ENCODE assay signal across 10 cellular contexts in the genomic region with DNA sequence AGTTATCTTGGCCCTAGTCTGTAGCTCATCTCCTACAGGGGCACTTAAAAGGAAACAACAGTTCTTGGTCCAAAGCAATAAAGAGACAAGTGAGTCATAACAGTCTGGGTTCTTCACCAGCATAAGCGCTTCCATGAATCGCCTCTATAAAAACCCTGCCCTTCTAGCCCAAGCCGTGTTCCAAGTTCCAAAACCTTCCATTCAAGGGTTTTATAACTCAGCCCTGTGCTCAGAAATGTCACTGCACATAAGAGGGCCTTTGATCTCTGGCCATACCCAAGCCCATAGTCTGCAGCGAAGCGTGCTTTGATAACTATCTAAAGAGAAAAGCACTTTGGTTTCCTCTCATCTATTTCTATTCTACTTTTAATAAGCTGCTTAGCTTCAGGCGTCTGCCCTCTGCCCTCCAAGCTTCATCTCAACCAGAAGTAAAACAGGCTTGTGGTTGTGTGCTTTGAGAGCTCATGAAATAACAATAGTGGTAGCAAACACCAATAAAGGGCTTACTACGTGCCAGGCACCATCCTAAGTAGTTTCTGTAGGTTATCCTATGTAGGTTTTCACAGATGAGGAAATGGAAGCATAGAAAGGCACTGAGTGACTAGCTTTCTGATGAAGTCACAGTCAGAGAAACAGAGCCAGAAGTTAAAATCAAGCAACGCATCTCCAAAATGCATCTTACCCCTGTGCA.
DNase-seq lines count a peak whose midpoint lies in the region; ATAC-seq and TF ChIP-seq lines count a peak whose summit lies in the region.
"Had no signal": no experiment of that assay in that cellular context is flagged by ENCODE, and none has a peak within 500 bp of the region (broad histone marks: within the 10 kb centered on the region; RNA-seq: fewer than 3 reads in every experiment).

No MANE protein-coding gene starts in this region.

- peak overlapping the region; percentile 42 for H3K4me3 Mint-ChIP-seq in neural crest cell

- H3K27ac Mint-ChIP-seq in neural crest cell (ENCODE audit: unreplicated experiment) = peak overlapping the region; percentile 6

- peaks cover 24% of the 10 kb centered on the region for H3K4me1 Mint-ChIP-seq in neural crest cell

- TF ChIP-seq CTCF in neural crest cell (conservative IDR thresholded peaks at IDR 0.05) = no peak

- ATAC-seq in HG02840 (IDR thresholded peaks at IDR 0.05; ENCODE audit: low FRiP score, unreplicated experiment) (no peak), GM21367 (IDR thresholded peaks at IDR 0.05; ENCODE audit: unreplicated experiment) (no peak)

- peaks cover 31% of the 10 kb centered on the region for H3K4me1 ChIP-seq in adipocyte (ENCODE audit: control insufficient read depth, insufficient read depth, low read length)

- no peaks in the 10 kb centered on the region for H3K36me3 Mint-ChIP-seq in neural crest cell (ENCODE audit: low read depth)

- H3K36me3 ChIP-seq in adipocyte (ENCODE audit: control insufficient read depth, insufficient read depth, low read length, severe bottlenecking) = no peaks in the 10 kb centered on the region
- H3K36me3 ChIP-seq: WERI-Rb-1 had no signal

- H3K4me3 ChIP-seq in adipocyte (ENCODE audit: low read length) = no peak overlapping the region

- peak; percentile 79 for DNase-seq in COLO829 (ENCODE audit: low spot score)
- peak; percentile 90 for DNase-seq in M059J (ENCODE audit: low read depth)
- DNase-seq in adipocyte (ENCODE audit: low read depth) = peak; percentile 38
- no peak for DNase-seq in neural crest cell (ENCODE audit: low read depth, low spot score)
- no peak for DNase-seq in germinal center (ENCODE audit: low spot score)
- no peak for DNase-seq in NCI-H1436 (lab: John Stamatoyannopoulos, UW)
- DNase-seq: NCI-H774, WERI-Rb-1 had no signal

- H3K27me3 ChIP-seq in adipocyte (replicated peaks; ENCODE audit: control insufficient read depth, insufficient read depth, low read length) = no peaks in the 10 kb centered on the region

- H3K27me3 Mint-ChIP-seq in neural crest cell (ENCODE audit: low read depth) = no peaks in the 10 kb centered on the region

- H3K9me3 Mint-ChIP-seq in neural crest cell = peaks cover 15% of the 10 kb centered on the region

- H3K9me3 ChIP-seq in adipocyte (ENCODE audit: control insufficient read depth, low read length) = no peaks in the 10 kb centered on the region

- no peak overlapping the region for H3K9ac ChIP-seq in adipocyte (ENCODE audit: low read length)

Comparison
In these comparisons a context has a peak if more than half of its experiments do, and no peak if none do; other contexts are left out.
1. DNase-seq: peak in COLO829 (single experiment), M059J (single experiment) and adipocyte (single experiment); none in neural crest cell (single experiment), germinal center (single experiment) and NCI-H1436 (single experiment).